9 cellular contexts compared by ENCODE assay signal in the genomic region with DNA sequence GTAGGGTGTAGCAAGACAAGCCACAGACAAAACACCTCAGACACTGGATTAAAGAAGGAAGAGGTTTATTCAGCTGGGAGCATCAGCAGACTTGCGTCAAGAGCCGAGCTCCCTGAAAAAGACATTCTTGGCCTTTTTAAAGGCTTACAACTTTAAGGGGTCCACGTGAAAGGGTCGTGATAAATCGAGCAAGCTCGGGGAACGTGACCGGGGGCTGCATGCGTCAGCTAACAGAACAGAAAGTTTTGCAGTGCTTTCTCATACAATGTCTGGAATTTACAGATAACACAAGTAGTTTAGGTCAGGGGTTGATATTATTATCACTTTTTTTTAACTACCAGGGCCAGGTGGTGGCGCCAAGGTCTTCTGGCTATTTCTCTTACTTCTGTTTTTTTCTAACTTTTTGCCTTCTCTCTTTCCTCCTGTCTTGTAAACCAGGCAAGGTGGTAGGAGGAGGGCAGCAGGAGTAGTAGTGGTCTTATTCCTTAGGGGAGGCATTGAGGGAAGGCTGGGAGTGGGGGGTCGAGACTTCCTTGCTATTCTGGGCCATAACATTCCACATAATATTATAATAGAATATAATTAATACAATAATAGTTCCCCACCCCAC. TPM values are rescaled to one million over a fixed set of nuclear protein-coding genes. Genes with fewer than 3 reads are reported as not detected.
DNase-seq lines count a peak whose midpoint lies in the region; ATAC-seq and TF ChIP-seq lines count a peak whose summit lies in the region.
"Had no signal": no experiment of that assay in that cellular context is flagged by ENCODE, and none has a peak within 500 bp of the region (broad histone marks: within the 10 kb centered on the region; RNA-seq: fewer than 3 reads in every experiment).

No MANE protein-coding gene starts in this region.

- no peak overlapping the region for H3K4me3 Mint-ChIP-seq in stimulated activated memory B cell treated with anti-CD40 and anti-IgM and Interleukin-4, amounts not matched to agents 10 μg/mL and 1 μg/mL and 100 μg/mL, for 72 hours

- H3K27ac ChIP-seq in foreskin keratinocyte, result no peak overlapping the region

- no peaks in the 10 kb centered on the region for H3K36me3 Mint-ChIP-seq in stimulated activated memory B cell treated with anti-CD40 and anti-IgM and Interleukin-4, amounts not matched to agents 10 μg/mL and 1 μg/mL and 100 μg/mL, for 72 hours
- H3K36me3 Mint-ChIP-seq: CD4-positive, CD25-positive, alpha-beta regulatory T cell had no signal

- H3K27me3 ChIP-seq in foreskin keratinocyte, result no peaks in the 10 kb centered on the region

- DNase-seq in NCI-H2171 treated with DMSO at 0.1 percent for 48 hours (lab: John Stamatoyannopoulos, UW), result peak; percentile 9
- DNase-seq in NCI-H2171 (lab: John Stamatoyannopoulos, UW), result no peak
- peak; percentile 36 for DNase-seq in SKM-1 (lab: John Stamatoyannopoulos, UW; ENCODE audit: unreplicated experiment)
- no peak for DNase-seq in foreskin keratinocyte
- DNase-seq in COLO668 (lab: John Stamatoyannopoulos, UW; ENCODE audit: unreplicated experiment), result no peak
- DNase-seq in NK-92 (lab: John Stamatoyannopoulos, UW; ENCODE audit: unreplicated experiment), result no peak

- peak overlapping the region; percentile 73 for H3K27ac Mint-ChIP-seq in stimulated activated memory B cell treated with anti-CD40 and anti-IgM and Interleukin-4, amounts not matched to agents 10 μg/mL and 1 μg/mL and 100 μg/mL, for 72 hours
- H3K27ac Mint-ChIP-seq: CD4-positive, CD25-positive, alpha-beta regulatory T cell had no signal

- H3K27me3 Mint-ChIP-seq in stimulated activated memory B cell treated with anti-CD40 and anti-IgM and Interleukin-4, amounts not matched to agents 10 μg/mL and 1 μg/mL and 100 μg/mL, for 72 hours, result no peaks in the 10 kb centered on the region

- peaks cover 2% of the 10 kb centered on the region for H3K4me1 ChIP-seq in foreskin keratinocyte

- H3K9me3 Mint-ChIP-seq in stimulated activated memory B cell treated with anti-CD40 and anti-IgM and Interleukin-4, amounts not matched to agents 10 μg/mL and 1 μg/mL and 100 μg/mL, for 72 hours, result no peaks in the 10 kb centered on the region

- ATAC-seq in foreskin keratinocyte, result no peak
- ATAC-seq in stimulated activated memory B cell treated with anti-CD40 and anti-IgM and Interleukin-4, amounts not matched to agents 10 μg/mL and 1 μg/mL and 100 μg/mL, for 72 hours, result no peak
- ATAC-seq in activated CD4-positive, CD25-positive, alpha-beta regulatory T cell treated with anti-CD3 and anti-CD28 coated beads, Interleukin-2, amount 50 U/mL, for 24 hours, result no peak

- peaks cover 48% of the 10 kb centered on the region for H3K4me1 Mint-ChIP-seq in stimulated activated memory B cell treated with anti-CD40 and anti-IgM and Interleukin-4, amounts not matched to agents 10 μg/mL and 1 μg/mL and 100 μg/mL, for 72 hours

- peak; percentile 66 for TF ChIP-seq CTCF in foreskin keratinocyte (conservative IDR thresholded peaks at IDR 0.05)

RNA-seq across cellular contexts. Expression of a gene that starts 0.6 kb away (rescaled TPM):
- not detected in 2 replicates for total RNA-seq in foreskin keratinocyte
- 0.03 TPM in 1 of 2 replicates, not detected in the other for polyA plus RNA-seq in foreskin keratinocyte
- total RNA-seq: CD4-positive, CD25-positive, alpha-beta regulatory T cell had no signal
- polyA plus RNA-seq: CD4-positive, CD25-positive, alpha-beta regulatory T cell had no signal

RNA-seq across cellular contexts. Expression of a gene that starts 5.6 kb away (rescaled TPM):
- 14.8 and 16.3 TPM in 2 replicates for total RNA-seq in foreskin keratinocyte
- polyA plus RNA-seq in foreskin keratinocyte, result 14.8 and 15.3 TPM in 2 replicates

RNA-seq across cellular contexts. Expression of a gene that starts 21.0 kb away (rescaled TPM):
- 149 and 157 TPM in 2 replicates for total RNA-seq in foreskin keratinocyte
- 188 and 220 TPM in 2 replicates for polyA plus RNA-seq in foreskin keratinocyte

RNA-seq across cellular contexts. Expression of a gene that starts 29.3 kb away (rescaled TPM):
- 36.7 and 46.0 TPM in 2 replicates for total RNA-seq in foreskin keratinocyte
- polyA plus RNA-seq in foreskin keratinocyte, result 43.5 and 57.1 TPM in 2 replicates

Comparison
In these comparisons a context has a peak if more than half of its experiments do, and no peak if none do; other contexts are left out.
1. DNase-seq: peak in NCI-H2171 treated with DMSO at 0.1 percent for 48 hours (single experiment) and SKM-1 (single experiment); none in NCI-H2171 (single experiment), foreskin keratinocyte (0 of 2), COLO668 (single experiment) and NK-92 (single experiment).